ENCODE assay signal across 18 cellular contexts in genomic region chr13:98945863-98946605, GRCh38. TPM values are rescaled to one million over a fixed set of nuclear protein-coding genes. Genes with fewer than 3 reads are reported as not detected.
A peak's percentile ranks its signal among the peaks of the same experiment; 100 is the strongest.
DNase-seq lines count a peak whose midpoint lies in the region; ATAC-seq and TF ChIP-seq lines count a peak whose summit lies in the region.
"Had no signal": no experiment of that assay in that cellular context is flagged by ENCODE, and none has a peak within 500 bp of the region (broad histone marks: within the 10 kb centered on the region; RNA-seq: fewer than 3 reads in every experiment).

No MANE protein-coding gene starts in this region.

- no peaks in the 10 kb centered on the region for H3K9me3 ChIP-seq in heart right ventricle
- no peaks in the 10 kb centered on the region for H3K9me3 ChIP-seq in endodermal cell (ENCODE audit: control insufficient read depth, low read length)
- no peaks in the 10 kb centered on the region for H3K9me3 ChIP-seq in mammary epithelial cell (replicated peaks; ENCODE audit: insufficient read depth, low read length)
- H3K9me3 ChIP-seq in mucosa of descending colon = no peaks in the 10 kb centered on the region
- H3K9me3 ChIP-seq: A549, BLaER1, stomach had no signal

- peaks cover 3 to 70% (median 31%) of the 10 kb centered on the region in 9 donors for H3K4me1 ChIP-seq in heart right ventricle
- H3K4me1 ChIP-seq in endodermal cell (ENCODE audit: control insufficient read depth, insufficient read depth, low read length) = peaks cover 6% of the 10 kb centered on the region
- peaks cover 10% of the 10 kb centered on the region for H3K4me1 ChIP-seq in mammary epithelial cell (ENCODE audit: insufficient read depth, low read length)
- no peaks in the 10 kb centered on the region for H3K4me1 ChIP-seq in mucosa of descending colon (ENCODE audit: low read depth)
- H3K4me1 ChIP-seq: BLaER1 had no signal

- H3K79me2 ChIP-seq in mammary epithelial cell (ENCODE audit: insufficient read depth, low read length) = peaks cover 29% of the 10 kb centered on the region

- no peak for TF ChIP-seq CTCF in heart right ventricle (IDR thresholded peaks at IDR 0.05)
- no peak for TF ChIP-seq CTCF in endodermal cell (conservative IDR thresholded peaks at IDR 0.05)
- no peak for TF ChIP-seq CTCF in nephron progenitor cell (IDR thresholded peaks at IDR 0.05)
- TF ChIP-seq CTCF in mammary epithelial cell (conservative IDR thresholded peaks at IDR 0.05 in 1 of 2, IDR thresholded peaks at IDR 0.05 in 1 of 2; ENCODE audit: extremely low read depth in 1 of 2, insufficient read depth in 1 of 2, low read depth in 1 of 2, low read length in 2 of 2) = no peak
- no peak for TF ChIP-seq CTCF in mucosa of descending colon (IDR thresholded peaks at IDR 0.05)

- intact Hi-C loops in heart right ventricle (cut with DNase I) = no loop called here
- intact Hi-C loops in left cardiac atrium (cut with DNase I) = no loop called here
- intact Hi-C loops in mammary epithelial cell (cut with micrococcal nuclease) = no loop called here
- intact Hi-C loops in mucosa of descending colon (cut with DNase I, micrococcal nuclease) = no loop called here

- H4K20me1 ChIP-seq in mammary epithelial cell (ENCODE audit: insufficient read depth, low read length) = no peaks in the 10 kb centered on the region
- H4K20me1 ChIP-seq: BLaER1 had no signal

- peaks cover 18% of the 10 kb centered on the region for H3K4me1 Mint-ChIP-seq in endodermal cell
- H3K4me1 Mint-ChIP-seq in nephron progenitor cell = peaks cover 33% of the 10 kb centered on the region
- H3K4me1 Mint-ChIP-seq: neural crest cell had no signal

- ATAC-seq in heart right ventricle (peak in 1 of 8 donors; percentile 8), left cardiac atrium (no peak), HG03039 (IDR thresholded peaks at IDR 0.05; ENCODE audit: unreplicated experiment) (no peak), mucosa of descending colon (no peak)

- 91 to 95% methylated on average over 9 of the region's 9 CpGs for WGBS in heart right ventricle, 2 donors
- WGBS in endodermal cell (ENCODE audit: insufficient coverage in 1 of 2, insufficient read length in 1 of 2), 2 experiments = 87 to 94% methylated on average over 5 to 9 of the region's 9 CpGs
- 97% methylated on average over 9 of the region's 9 CpGs for WGBS in mammary epithelial cell (ENCODE audit: low coverage, missing lambda C conversion rate)

- H3K27ac Mint-ChIP-seq in endodermal cell (peak overlapping the region; percentile 50), nephron progenitor cell (peak overlapping the region; percentile 68)

- H2AFZ ChIP-seq in mammary epithelial cell (ENCODE audit: low read depth, low read length) = no peak overlapping the region

- dilution Hi-C loops in mammary epithelial cell (cut with HindIII; ENCODE audit: low sequenced_read_pairs) = no loop called here

- H3K36me3 Mint-ChIP-seq in endodermal cell (ENCODE audit: low read depth) (no peaks in the 10 kb centered on the region), nephron progenitor cell (ENCODE audit: low read depth) (no peaks in the 10 kb centered on the region)

- H3K27me3 ChIP-seq in heart right ventricle (no peaks in the 10 kb centered on the region), endodermal cell (ENCODE audit: control insufficient read depth, insufficient read depth, low read length, poor library complexity, severe bottlenecking) (no peaks in the 10 kb centered on the region), mammary epithelial cell (ENCODE audit: insufficient read depth, low read length) (no peaks in the 10 kb centered on the region)
- H3K27me3 ChIP-seq: BLaER1, stomach had no signal

- H3K4me2 ChIP-seq in mammary epithelial cell (ENCODE audit: insufficient read depth, low read depth, low read length) = no peak overlapping the region
- H3K4me2 ChIP-seq: A549, BLaER1 had no signal

- H3K27ac ChIP-seq in heart right ventricle (peak overlapping the region in 6 of 10 donors; percentile 24 to 82 (median 75)), endodermal cell (ENCODE audit: low read depth, low read length) (no peak overlapping the region), mammary epithelial cell (ENCODE audit: insufficient read depth, low read depth, low read length) (no peak overlapping the region)
- H3K27ac ChIP-seq: A549, BLaER1 had no signal

- no TSS peak for BruUV-seq in mammary epithelial cell (replicated peaks; lab: Mats Ljungman, UMichigan)

- no peaks in the 10 kb centered on the region for H3K27me3 Mint-ChIP-seq in endodermal cell (ENCODE audit: insufficient read depth)
- peaks cover 5% of the 10 kb centered on the region for H3K27me3 Mint-ChIP-seq in nephron progenitor cell (ENCODE audit: low read depth, poor library complexity)

- H3K4me3 Mint-ChIP-seq in endodermal cell (no peak overlapping the region), nephron progenitor cell (no peak overlapping the region)
- H3K4me3 Mint-ChIP-seq: neural crest cell had no signal

- in situ Hi-C loops in mammary epithelial cell (cut with MboI; ENCODE audit: low sequenced_read_pairs in 2 of 2) = no loop called here
- in situ Hi-C loops in G401 (cut with HindIII; ENCODE audit: low sequenced_read_pairs) = no loop called here

- H3K9me3 Mint-ChIP-seq in endodermal cell = no peaks in the 10 kb centered on the region
- H3K9me3 Mint-ChIP-seq in nephron progenitor cell = no peaks in the 10 kb centered on the region
- H3K9me3 Mint-ChIP-seq: neural crest cell had no signal

- H3K36me3 ChIP-seq in heart right ventricle (peaks cover 0 to 5% (median 0%) of the 10 kb centered on the region in 9 donors), endodermal cell (ENCODE audit: control insufficient read depth, insufficient read depth, low read length) (no peaks in the 10 kb centered on the region), mammary epithelial cell (ENCODE audit: insufficient read depth, low read length) (no peaks in the 10 kb centered on the region), mucosa of descending colon (ENCODE audit: low read depth) (no peaks in the 10 kb centered on the region)
- H3K36me3 ChIP-seq: BLaER1, stomach had no signal

- CTCF ChIA-PET in mammary epithelial cell (lab: Charles Lee; ENCODE audit: low non-redundant PET) = no interaction called here

- DNase-seq in heart right ventricle (no peak), left cardiac atrium (no peak), endodermal cell (no peak), nephron progenitor cell (no peak), mammary epithelial cell (no peak), mucosa of descending colon (no peak), G401 (ENCODE audit: low spot score) (no peak)
- DNase-seq: activated CD4-positive, alpha-beta T cell treated with anti-CD3 and anti-CD28 coated beads for 4 hours; foreskin fibroblast; GDM1; midbrain; SHP77 treated with DMSO at 0.1 percent for 48 hours; stomach; T-helper 1 cell had no signal

- H3K9ac ChIP-seq in endodermal cell (ENCODE audit: extremely low read depth, low read length, poor library complexity, severe bottlenecking) (no peak overlapping the region), mammary epithelial cell (ENCODE audit: insufficient read depth, low read length) (no peak overlapping the region)
- H3K9ac ChIP-seq: BLaER1 had no signal

- no peak overlapping the region for H3K4me3 ChIP-seq in heart right ventricle
- H3K4me3 ChIP-seq in endodermal cell (ENCODE audit: low read length) = no peak overlapping the region
- H3K4me3 ChIP-seq in mammary epithelial cell (replicated peaks in 1 of 3; ENCODE audit: insufficient read depth in 1 of 3, low read depth in 2 of 3, low read length in 3 of 3) = no peak overlapping the region
- H3K4me3 ChIP-seq in mucosa of descending colon = no peak overlapping the region
- H3K4me3 ChIP-seq: A549, BLaER1, stomach had no signal

RNA-seq across cellular contexts. Expression of gene DOCK9, which starts 31.8 kb away (rescaled TPM):
- 10 to 100 TPM; 31.6 to 73.7 (median 43.4) TPM for total RNA-seq in heart right ventricle
- polyA plus RNA-seq in heart right ventricle = 10 to 100 TPM; 32.0 to 45.3 TPM
- total RNA-seq in left cardiac atrium = 10 to 100 TPM; 42.1 to 67.5 TPM
- 10 to 100 TPM; 15.6 to 22.5 TPM for total RNA-seq in endodermal cell
- polyA plus RNA-seq in endodermal cell (2013, experiment 1 of 2) = 9.8 TPM
- 10.9 TPM for polyA plus RNA-seq in endodermal cell (2013, experiment 2 of 2)
- total RNA-seq in mammary epithelial cell = 10 to 100 TPM; 65.2 to 77.6 TPM
- polyA plus RNA-seq in mammary epithelial cell = 52.9 TPM
- polyA minus RNA-seq in mammary epithelial cell = 122 TPM
- 100 to 1,000 TPM in 1 of 3 donors, 10 to 100 TPM in 2; 52.0 to 136 (median 54.4) TPM for total RNA-seq in mucosa of descending colon
- total RNA-seq in G401 (2014; rRNA removed; shearing (Covaris generic)) = 0.18 and 0.51 TPM in 2 replicates

Comparison
In these comparisons a context has a peak if more than half of its experiments do, and no peak if none do; other contexts are left out.
1. H3K27ac ChIP-seq: peak in heart right ventricle (6 of 10); none in endodermal cell (single experiment) and mammary epithelial cell (single experiment).
2. RNA of gene DOCK9, which starts 31.8 kb away (total RNA-seq): 65.2 to 77.6 TPM in mammary epithelial cell, 42.1 to 67.5 TPM in left cardiac atrium, 52.0 to 136 TPM in mucosa of descending colon, 31.6 to 73.7 TPM in heart right ventricle and 15.6 to 22.5 TPM in endodermal cell; 0.18 to 0.51 TPM in G401; every median in the first group is over 10 times any median in the second.